22 cellular contexts compared by ENCODE assay signal in the genomic region with DNA sequence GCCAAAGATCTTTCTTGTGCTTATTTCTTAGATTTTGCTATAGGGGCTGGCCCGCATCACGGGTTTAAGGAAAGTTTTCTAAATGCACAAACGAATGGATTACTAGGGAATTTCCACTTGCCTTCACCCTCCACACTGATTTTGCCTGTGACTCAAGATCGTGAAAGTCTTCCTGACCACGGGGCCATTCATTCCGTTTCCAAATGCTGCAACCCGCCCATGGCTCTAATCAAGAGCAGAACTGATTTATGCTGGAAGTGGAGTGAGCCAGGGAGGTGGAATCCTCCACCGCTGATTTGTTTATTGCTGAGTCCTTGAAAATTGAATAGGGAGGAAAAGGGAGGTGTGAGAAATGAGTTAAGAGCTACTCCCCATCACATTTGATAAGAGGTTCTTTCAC. TPM values are rescaled to one million over a fixed set of nuclear protein-coding genes. Genes with fewer than 3 reads are reported as not detected.
"Had no signal": no experiment of that assay in that cellular context is flagged by ENCODE, and none has a peak within 500 bp of the region (broad histone marks: within the 10 kb centered on the region; RNA-seq: fewer than 3 reads in every experiment).

No MANE protein-coding gene starts in this region.

- H3K36me3 ChIP-seq: heart left ventricle, left lung, lower lobe of right lung, neural progenitor cell, thoracic aorta had no signal

- H3K27me3 ChIP-seq: neural progenitor cell had no signal

- H3K4me1 ChIP-seq: heart left ventricle, left lung, lower lobe of right lung had no signal

- H3K4me3 ChIP-seq: coronary artery, heart left ventricle, left lung, lower lobe of right lung, neural progenitor cell, thoracic aorta had no signal

- H3K4me2 ChIP-seq: neural progenitor cell had no signal

- H2AFZ ChIP-seq: neural progenitor cell had no signal

- H3K9me3 ChIP-seq: heart left ventricle, left lung, lower lobe of right lung, thoracic aorta had no signal

- DNase-seq: activated CD8-positive, alpha-beta memory T cell treated with anti-CD3 and anti-CD28 coated beads, Interleukin-2, amount 50 U/mL, for 4 hours; activated gamma-delta T cell; activated T-cell treated with anti-CD3 and anti-CD28 coated beads, Interleukin-2, amount 50 U/mL, for 1 hour; amniotic stem cell; effector memory CD8-positive, alpha-beta T cell; left lung; lower lobe of right lung; stimulated activated naive B cell treated with anti-CD40 and anti-IgM and Interleukin-4, amounts not matched to agents 10 μg/mL and 1 μg/mL and 100 μg/mL, for 72 hours had no signal

- H3K9ac ChIP-seq: neural progenitor cell had no signal

- H3K27ac ChIP-seq: coronary artery, heart left ventricle, left lung, lower lobe of right lung, neural progenitor cell, thoracic aorta had no signal

RNA-seq across cellular contexts. Expression of gene CA10, which starts 52.4 kb away (rescaled TPM):
- total RNA-seq: activated CD4-positive, alpha-beta T cell treated with anti-CD3 and anti-CD28 coated beads for 36 hours; activated CD8-positive, alpha-beta memory T cell treated with anti-CD3 and anti-CD28 coated beads for 36 hours; activated T-helper 1 cell treated with anti-CD3 and anti-CD28 coated beads, Interleukin-12 subunit alpha, Interleukin-12 subunit beta, Interleukin-2, Interleukin-4 antibody, amounts not matched to agents 30 ng/mL and 10 ng/mL and 1 ng/mL, durations not matched to agents 14 hours and 24 hours and 36 hours; bronchial epithelial cell; fibroblast of lung; heart left ventricle; left lung; lower lobe of right lung; naive thymus-derived CD8-positive, alpha-beta T cell; osteoblast; posterior vena cava; sciatic nerve; thoracic aorta had no signal
- polyA plus RNA-seq: fibroblast of lung; heart left ventricle; immature natural killer cell; naive thymus-derived CD8-positive, alpha-beta T cell had no signal
